Comparison of ENCODE assay signal across 25 cellular contexts in the genomic region with DNA sequence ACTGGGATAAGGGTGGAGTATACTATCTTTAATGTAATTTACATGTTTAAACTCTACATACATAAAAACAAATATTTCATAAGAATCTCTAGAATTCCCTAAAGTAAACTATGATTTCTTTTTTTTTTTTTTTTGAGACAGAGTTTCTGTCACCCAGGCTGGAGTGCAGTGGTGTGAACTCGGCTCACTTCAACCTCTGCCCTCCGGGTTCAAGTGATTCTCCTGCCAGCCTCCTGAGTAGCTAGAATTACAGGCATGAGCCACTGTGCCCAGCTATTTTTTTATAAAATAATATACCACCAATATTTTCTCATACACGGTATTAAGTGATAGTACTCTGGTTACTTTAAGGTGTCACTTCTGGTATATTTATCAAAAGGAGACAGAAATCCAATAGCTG.
DNase-seq lines count a peak whose midpoint lies in the region; ATAC-seq and TF ChIP-seq lines count a peak whose summit lies in the region.
"Had no signal": no experiment of that assay in that cellular context is flagged by ENCODE, and none has a peak within 500 bp of the region (broad histone marks: within the 10 kb centered on the region; RNA-seq: fewer than 3 reads in every experiment).

No MANE protein-coding gene starts in this region.

- peak overlapping the region; percentile 60 for H3K27ac Mint-ChIP-seq in Caco-2 (ENCODE audit: unreplicated experiment)
- H3K27ac Mint-ChIP-seq in stimulated activated effector memory CD8-positive, alpha-beta T cell treated with anti-CD3 and anti-CD28 coated beads, Interleukin-12 subunit alpha, Interleukin-12 subunit beta, amount 100 ng/mL, for 72 hours, result peak overlapping the region; percentile 43
- H3K27ac Mint-ChIP-seq: activated CD4-positive, alpha-beta T cell treated with anti-CD3 and anti-CD28 coated beads for 36 hours; activated CD8-positive, alpha-beta T cell treated with anti-CD3 and anti-CD28 coated beads for 36 hours; activated naive CD4-positive, alpha-beta T cell treated with anti-CD3 and anti-CD28 coated beads, Interleukin-2, amount 10 ng/mL, durations not matched to agents 7 days and 5 days; activated T-helper 1 cell treated with anti-CD3 and anti-CD28 coated beads, Interleukin-12 subunit alpha, Interleukin-12 subunit beta, Interleukin-2, Interleukin-4 antibody, amounts not matched to agents 30 ng/mL and 10 ng/mL and 1 ng/mL, durations not matched to agents 14 hours and 24 hours and 36 hours had no signal

- POLR2A ChIA-PET in Caco-2 (lab: Charles Lee), result no interaction called here

- no peaks in the 10 kb centered on the region for H3K4me1 ChIP-seq in Caco-2
- H3K4me1 ChIP-seq in body of pancreas, result peaks cover 21% of the 10 kb centered on the region
- no peaks in the 10 kb centered on the region for H3K4me1 ChIP-seq in left lung
- H3K4me1 ChIP-seq in ovary (ENCODE audit: insufficient read depth), result no peaks in the 10 kb centered on the region
- H3K4me1 ChIP-seq: sigmoid colon had no signal

- ATAC-seq in body of pancreas (peak; percentile 24), left lung (peak; percentile 33), HG03196 (IDR thresholded peaks at IDR 0.05; ENCODE audit: unreplicated experiment) (no peak), HG02678 (IDR thresholded peaks at IDR 0.05; ENCODE audit: unreplicated experiment) (no peak)
- no peak for ATAC-seq in stimulated activated effector memory CD8-positive, alpha-beta T cell treated with anti-CD3 and anti-CD28 coated beads, Interleukin-12 subunit alpha, Interleukin-12 subunit beta, amount 100 ng/mL, for 72 hours
- ATAC-seq: activated CD4-positive, alpha-beta T cell treated with anti-CD3 and anti-CD28 coated beads for 36 hours; activated CD8-positive, alpha-beta T cell treated with anti-CD3 and anti-CD28 coated beads for 36 hours; GM23338; left cardiac atrium; stimulated activated memory B cell treated with anti-CD40 and anti-IgM and Interleukin-4, amounts not matched to agents 10 μg/mL and 1 μg/mL and 100 μg/mL, for 72 hours had no signal

- no peak overlapping the region for H3K4me3 ChIP-seq in Caco-2 (ENCODE audit: low read depth, low read length)
- H3K4me3 ChIP-seq in body of pancreas, result no peak overlapping the region
- H3K4me3 ChIP-seq in left lung, result no peak overlapping the region
- H3K4me3 ChIP-seq in ovary, result no peak overlapping the region
- H3K4me3 ChIP-seq: GM23338, sigmoid colon had no signal

- intact Hi-C loops in Caco-2 (cut with micrococcal nuclease; ENCODE audit: unreplicated experiment), result no loop called here
- intact Hi-C loops in body of pancreas (cut with DNase I), result no loop called here
- intact Hi-C loops in left lung (cut with DNase I), result no loop called here
- intact Hi-C loops in ovary (cut with DNase I), result no loop called here

- no peak for TF ChIP-seq EP300 in ovary (IDR thresholded peaks at IDR 0.05)

- no TSS peak for BruUV-seq in Caco-2 (replicated peaks; lab: Mats Ljungman, UMichigan)

- H3K4me1 Mint-ChIP-seq in Caco-2 (ENCODE audit: low read depth, unreplicated experiment), result peaks cover 7% of the 10 kb centered on the region
- H3K4me1 Mint-ChIP-seq in stimulated activated effector memory CD8-positive, alpha-beta T cell treated with anti-CD3 and anti-CD28 coated beads, Interleukin-12 subunit alpha, Interleukin-12 subunit beta, amount 100 ng/mL, for 72 hours, result no peaks in the 10 kb centered on the region
- H3K4me1 Mint-ChIP-seq: activated naive CD4-positive, alpha-beta T cell treated with anti-CD3 and anti-CD28 coated beads, Interleukin-2, amount 10 ng/mL, durations not matched to agents 7 days and 5 days; GM23338 had no signal

- peaks cover under 1% of the 10 kb centered on the region for H3K9me3 Mint-ChIP-seq in Caco-2 (ENCODE audit: unreplicated experiment)
- H3K9me3 Mint-ChIP-seq in stimulated activated effector memory CD8-positive, alpha-beta T cell treated with anti-CD3 and anti-CD28 coated beads, Interleukin-12 subunit alpha, Interleukin-12 subunit beta, amount 100 ng/mL, for 72 hours, result no peaks in the 10 kb centered on the region
- H3K9me3 Mint-ChIP-seq: stimulated activated memory B cell treated with anti-CD40 and anti-IgM and Interleukin-4, amounts not matched to agents 10 μg/mL and 1 μg/mL and 100 μg/mL, for 72 hours had no signal

- CTCF ChIA-PET in Caco-2 (lab: Charles Lee), result no interaction called here

- H3K36me3 Mint-ChIP-seq in Caco-2 (ENCODE audit: insufficient read depth, unreplicated experiment), result no peaks in the 10 kb centered on the region
- no peaks in the 10 kb centered on the region for H3K36me3 Mint-ChIP-seq in stimulated activated effector memory CD8-positive, alpha-beta T cell treated with anti-CD3 and anti-CD28 coated beads, Interleukin-12 subunit alpha, Interleukin-12 subunit beta, amount 100 ng/mL, for 72 hours

- TF ChIP-seq POLR2A in body of pancreas (IDR thresholded peaks at IDR 0.05) (no peak), ovary (IDR thresholded peaks at IDR 0.05) (no peak)

- H3K36me3 ChIP-seq in Caco-2 (ENCODE audit: control insufficient read depth, insufficient read depth, low read length) (no peaks in the 10 kb centered on the region), body of pancreas (replicated peaks in 1 of 2; ENCODE audit: insufficient read depth in 1 of 2, low read depth in 2 of 2) (no peaks in the 10 kb centered on the region), left lung (no peaks in the 10 kb centered on the region), ovary (no peaks in the 10 kb centered on the region)
- H3K36me3 ChIP-seq: brain microvascular endothelial cell, sigmoid colon had no signal

- H3K9me3 ChIP-seq in Caco-2 (no peaks in the 10 kb centered on the region), body of pancreas (no peaks in the 10 kb centered on the region), left lung (no peaks in the 10 kb centered on the region), ovary (no peaks in the 10 kb centered on the region)
- H3K9me3 ChIP-seq: sigmoid colon had no signal

- no peak overlapping the region for H3K4me3 Mint-ChIP-seq in Caco-2 (ENCODE audit: unreplicated experiment)
- no peak overlapping the region for H3K4me3 Mint-ChIP-seq in stimulated activated effector memory CD8-positive, alpha-beta T cell treated with anti-CD3 and anti-CD28 coated beads, Interleukin-12 subunit alpha, Interleukin-12 subunit beta, amount 100 ng/mL, for 72 hours
- H3K4me3 Mint-ChIP-seq: activated CD4-positive, alpha-beta T cell treated with anti-CD3 and anti-CD28 coated beads for 36 hours; activated CD8-positive, alpha-beta T cell treated with anti-CD3 and anti-CD28 coated beads for 36 hours; activated naive CD4-positive, alpha-beta T cell treated with anti-CD3 and anti-CD28 coated beads, Interleukin-2, amount 10 ng/mL, durations not matched to agents 7 days and 5 days; activated T-helper 1 cell treated with anti-CD3 and anti-CD28 coated beads, Interleukin-12 subunit alpha, Interleukin-12 subunit beta, Interleukin-2, Interleukin-4 antibody, amounts not matched to agents 30 ng/mL and 10 ng/mL and 1 ng/mL, durations not matched to agents 14 hours and 24 hours and 36 hours; CD4-positive, CD25-positive, alpha-beta regulatory T cell; GM23338; stimulated activated memory B cell treated with anti-CD40 and anti-IgM and Interleukin-4, amounts not matched to agents 10 μg/mL and 1 μg/mL and 100 μg/mL, for 72 hours had no signal

- H3K27ac ChIP-seq in body of pancreas (peak overlapping the region; percentile 45 to 74 (median 60)), left lung (no peak overlapping the region), ovary (no peak overlapping the region)
- H3K27ac ChIP-seq: brain microvascular endothelial cell, sigmoid colon had no signal

- H3K27me3 Mint-ChIP-seq in Caco-2 (ENCODE audit: insufficient read depth, unreplicated experiment), result no peaks in the 10 kb centered on the region
- H3K27me3 Mint-ChIP-seq: activated CD4-positive, alpha-beta T cell treated with anti-CD3 and anti-CD28 coated beads for 36 hours; activated CD8-positive, alpha-beta T cell treated with anti-CD3 and anti-CD28 coated beads for 36 hours; activated naive CD4-positive, alpha-beta T cell treated with anti-CD3 and anti-CD28 coated beads, Interleukin-2, amount 10 ng/mL, durations not matched to agents 7 days and 5 days; CD4-positive, CD25-positive, alpha-beta regulatory T cell; stimulated activated memory B cell treated with anti-CD40 and anti-IgM and Interleukin-4, amounts not matched to agents 10 μg/mL and 1 μg/mL and 100 μg/mL, for 72 hours had no signal

- no peak for TF ChIP-seq CTCF in Caco-2 (IDR thresholded peaks at IDR 0.05; ENCODE audit: insufficient read depth in 1 of 2, low read depth in 1 of 2, low read length in 1 of 2, severe bottlenecking in 1 of 2, unreplicated experiment in 1 of 2)
- TF ChIP-seq CTCF in body of pancreas (IDR thresholded peaks at IDR 0.05), result no peak
- no peak for TF ChIP-seq CTCF in left lung (IDR thresholded peaks at IDR 0.05)
- no peak for TF ChIP-seq CTCF in ovary (IDR thresholded peaks at IDR 0.05)

- H3K27me3 ChIP-seq in Caco-2 (replicated peaks; ENCODE audit: control insufficient read depth, insufficient read depth, low read length) (no peaks in the 10 kb centered on the region), body of pancreas (no peaks in the 10 kb centered on the region), left lung (no peaks in the 10 kb centered on the region), ovary (no peaks in the 10 kb centered on the region)
- H3K27me3 ChIP-seq: brain microvascular endothelial cell, sigmoid colon had no signal

- WGBS in body of pancreas, 2 donors, result 22 to 29% methylated on average over 3 of the region's 3 CpGs
- 69 to 85% (median 73%) methylated on average over 3 of the region's 3 CpGs for WGBS in ovary, 3 donors

- DNase-seq in Caco-2 (no peak), body of pancreas (no peak), left lung (no peak), glomerular visceral epithelial cell (ENCODE audit: extremely low spot score) (no peak), ovary (no peak)
- DNase-seq in stimulated activated effector memory CD8-positive, alpha-beta T cell treated with anti-CD3 and anti-CD28 coated beads, Interleukin-12 subunit alpha, Interleukin-12 subunit beta, amount 100 ng/mL, for 72 hours (ENCODE audit: low spot score in 2 of 2), result no peak
- DNase-seq: activated CD4-positive, alpha-beta T cell treated with anti-CD3 and anti-CD28 coated beads for 36 hours; activated CD8-positive, alpha-beta memory T cell treated with anti-CD3 and anti-CD28 coated beads, Interleukin-2, amount 50 U/mL, for 48 hours; activated CD8-positive, alpha-beta T cell treated with anti-CD3 and anti-CD28 coated beads for 36 hours; activated naive CD4-positive, alpha-beta T cell treated with anti-CD3 and anti-CD28 coated beads, Interleukin-2, amount 10 ng/mL, durations not matched to agents 7 days and 5 days; AML-193; brain microvascular endothelial cell; CD4-positive, CD25-positive, alpha-beta regulatory T cell; KG1; left cardiac atrium; mesendoderm; MM.1S; SHP77 treated with DMSO at 0.1 percent for 48 hours; sigmoid colon; stimulated activated CD4-positive, alpha-beta T cell treated with anti-CD3 and anti-CD28 coated beads, Interleukin-4, amount 100 ng/mL, for 4 hours had no signal

Comparison
In these comparisons a context has a peak if more than half of its experiments do, and no peak if none do; other contexts are left out.
1. ATAC-seq: peak in body of pancreas (single experiment) and left lung (single experiment); none in stimulated activated effector memory CD8-positive, alpha-beta T cell treated with anti-CD3 and anti-CD28 coated beads, Interleukin-12 subunit alpha, Interleukin-12 subunit beta, amount 100 ng/mL, for 72 hours (single experiment), HG03196 (single experiment) and HG02678 (single experiment).
2. H3K27ac ChIP-seq: peak in body of pancreas (4 of 4); none in left lung (0 of 2) and ovary (0 of 2).